Comparison of ENCODE assay signal across 1 cellular context in the genomic region with DNA sequence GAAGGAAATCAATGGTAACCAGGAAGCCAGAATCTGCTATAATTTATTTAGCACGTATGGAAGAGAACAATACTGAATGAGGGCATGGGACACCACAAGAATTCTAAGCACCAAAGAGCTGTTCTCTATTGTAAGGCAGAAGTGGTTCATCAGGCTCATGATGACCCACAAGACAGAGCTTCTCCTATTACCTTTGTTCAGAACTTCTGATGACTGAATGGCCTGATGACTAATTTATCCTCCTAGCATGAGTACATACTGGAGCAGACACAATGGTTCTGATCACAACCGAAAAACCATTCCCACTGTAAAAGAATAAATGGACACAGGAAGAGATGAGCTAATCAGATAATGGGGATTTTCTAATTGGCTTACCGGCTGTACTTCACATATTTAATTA.
TF ChIP-seq lines count a peak whose summit lies in the region.

No MANE protein-coding gene starts in this region.

TF ChIP-seq in SK-N-SH, 30 proteins besides CTCF, POLR2A, EP300 and RAD21 (continued from another document):
- TF ChIP-seq JUND (IDR thresholded peaks at IDR 0.05): no peak
- peak; percentile 14; the same call in 1 of the 2 replicates for TF ChIP-seq TCF12 (IDR thresholded peaks at IDR 0.05)
- TF ChIP-seq RXRA (IDR thresholded peaks at IDR 0.05; ENCODE audit: borderline replicate concordance, low read depth): no peak
- peak; percentile 54; the same call in 1 of the 2 replicates for TF ChIP-seq FOSL2 (IDR thresholded peaks at IDR 0.05; ENCODE audit: borderline replicate concordance, low read depth)
- TF ChIP-seq PBX3 (IDR thresholded peaks at IDR 0.05): peak; percentile 15; the same call in 1 of the 2 replicates
- TF ChIP-seq MEF2A (IDR thresholded peaks at IDR 0.05; ENCODE audit: borderline replicate concordance, low read depth): no peak
- TF ChIP-seq SIN3A (IDR thresholded peaks at IDR 0.05; ENCODE audit: borderline replicate concordance, low read depth, low read length): no peak
- TF ChIP-seq FOXJ3 (CRISPR knock-in tag; IDR thresholded peaks at IDR 0.05): no peak
- no peak for TF ChIP-seq NFIC (IDR thresholded peaks at IDR 0.05; ENCODE audit: borderline replicate concordance)
- TF ChIP-seq RCOR1 (IDR thresholded peaks at IDR 0.05; ENCODE audit: low read length): no peak
- no peak for TF ChIP-seq NRF1 (IDR thresholded peaks at IDR 0.05; ENCODE audit: low read depth, low read length)
- TF ChIP-seq MAX (IDR thresholded peaks at IDR 0.05; ENCODE audit: low read depth): 0 out of 2 replicates have a peak, but pooled peaks have one; percentile 31
- TF ChIP-seq TAF1 (IDR thresholded peaks at IDR 0.05; ENCODE audit: borderline replicate concordance, low read depth, low read length): no peak
- no peak for TF ChIP-seq TEAD4 (IDR thresholded peaks at IDR 0.05; ENCODE audit: borderline replicate concordance, insufficient read depth)
- no peak for TF ChIP-seq ELF1 (IDR thresholded peaks at IDR 0.05)
- TF ChIP-seq USF1 (IDR thresholded peaks at IDR 0.05; ENCODE audit: borderline replicate concordance, low read depth): no peak
- no peak for TF ChIP-seq YY1 (IDR thresholded peaks at IDR 0.05; ENCODE audit: low read depth)
- no peak for TF ChIP-seq GABPA (IDR thresholded peaks at IDR 0.05; ENCODE audit: low read depth)
- TF ChIP-seq, protein P1, sequence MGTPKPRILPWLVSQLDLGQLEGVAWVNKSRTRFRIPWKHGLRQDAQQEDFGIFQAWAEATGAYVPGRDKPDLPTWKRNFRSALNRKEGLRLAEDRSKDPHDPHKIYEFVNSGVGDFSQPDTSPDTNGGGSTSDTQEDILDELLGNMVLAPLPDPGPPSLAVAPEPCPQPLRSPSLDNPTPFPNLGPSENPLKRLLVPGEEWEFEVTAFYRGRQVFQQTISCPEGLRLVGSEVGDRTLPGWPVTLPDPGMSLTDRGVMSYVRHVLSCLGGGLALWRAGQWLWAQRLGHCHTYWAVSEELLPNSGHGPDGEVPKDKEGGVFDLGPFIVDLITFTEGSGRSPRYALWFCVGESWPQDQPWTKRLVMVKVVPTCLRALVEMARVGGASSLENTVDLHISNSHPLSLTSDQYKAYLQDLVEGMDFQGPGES (IDR thresholded peaks at IDR 0.05; ENCODE audit: low read depth, low read length): no peak
- no peak for TF ChIP-seq REST (IDR thresholded peaks at IDR 0.05; ENCODE audit: low read depth, low read length)
- TF ChIP-seq SMC3 (IDR thresholded peaks at IDR 0.05; ENCODE audit: low read depth, low read length): no peak
